ENCODE assay signal across 24 cellular contexts in the genomic region with DNA sequence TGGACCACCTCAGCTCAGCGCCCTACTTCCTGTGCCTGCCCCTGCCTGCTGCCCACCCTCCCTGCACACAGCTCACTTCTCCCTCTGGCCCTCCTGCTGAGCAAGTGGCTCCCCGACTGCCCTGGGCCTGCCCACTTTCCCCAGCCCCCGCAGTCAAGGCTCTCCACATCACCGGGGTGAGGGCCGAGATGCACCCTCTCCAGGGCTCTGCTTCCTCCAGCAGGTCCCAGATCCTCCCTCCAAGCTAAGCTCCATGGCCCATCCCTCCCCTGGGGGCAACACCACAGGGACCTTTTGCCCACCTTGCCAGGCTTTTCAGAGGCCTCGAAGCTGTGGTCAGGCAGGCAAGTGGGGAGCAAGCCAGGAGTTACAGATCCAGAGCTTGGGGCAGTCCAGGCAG.
DNase-seq lines count a peak whose midpoint lies in the region; ATAC-seq and TF ChIP-seq lines count a peak whose summit lies in the region.
"Had no signal": no experiment of that assay in that cellular context is flagged by ENCODE, and none has a peak within 500 bp of the region (broad histone marks: within the 10 kb centered on the region; RNA-seq: fewer than 3 reads in every experiment).

No MANE protein-coding gene starts in this region.

- H3K27me3 ChIP-seq in right atrium auricular region (no peaks in the 10 kb centered on the region), esophagus muscularis mucosa (peaks cover 0 to 7% (median 0%) of the 10 kb centered on the region in 4 donors), colonic mucosa (no peaks in the 10 kb centered on the region), breast epithelium (no peaks in the 10 kb centered on the region)
- H3K27me3 ChIP-seq: BE2C; BLaER1 treated with 17β-estradiol and CSF1 and Interleukin-3, amounts not matched to agents 10 nM and 100 nM had no signal

- H3K36me3 Mint-ChIP-seq in osteocyte (ENCODE audit: unreplicated experiment) = no peaks in the 10 kb centered on the region
- H3K36me3 Mint-ChIP-seq: CD14-positive monocyte; CD8-positive, alpha-beta memory T cell had no signal

- intact Hi-C loops in left cardiac atrium (cut with DNase I) (no loop called here), esophagus muscularis mucosa (cut with DNase I) (no loop called here), colonic mucosa (cut with DNase I) (no loop called here), breast epithelium (cut with DNase I; ENCODE audit: low total_unique reads) (no loop called here)

- no peak for TF ChIP-seq CTCF in right atrium auricular region (IDR thresholded peaks at IDR 0.05)
- no peak for TF ChIP-seq CTCF in esophagus muscularis mucosa (IDR thresholded peaks at IDR 0.05)
- TF ChIP-seq CTCF in osteocyte (IDR thresholded peaks at IDR 0.05) = no peak
- TF ChIP-seq CTCF in colonic mucosa (IDR thresholded peaks at IDR 0.05) = no peak
- TF ChIP-seq CTCF in breast epithelium (IDR thresholded peaks at IDR 0.05) = no peak

- 87% methylated on average over 6 of the region's 6 CpGs for WGBS in esophagus muscularis mucosa

- H3K27ac ChIP-seq in right atrium auricular region = no peak overlapping the region
- H3K27ac ChIP-seq in esophagus muscularis mucosa (replicated peaks in 1 of 4) = no peak overlapping the region
- H3K27ac ChIP-seq in colonic mucosa = no peak overlapping the region
- no peak overlapping the region for H3K27ac ChIP-seq in breast epithelium
- H3K27ac ChIP-seq: A549; BLaER1 treated with 17β-estradiol and CSF1 and Interleukin-3, amounts not matched to agents 10 nM and 100 nM had no signal

- no peaks in the 10 kb centered on the region for H3K4me1 ChIP-seq in right atrium auricular region
- no peaks in the 10 kb centered on the region for H3K4me1 ChIP-seq in esophagus muscularis mucosa
- no peaks in the 10 kb centered on the region for H3K4me1 ChIP-seq in colonic mucosa
- no peaks in the 10 kb centered on the region for H3K4me1 ChIP-seq in breast epithelium
- H3K4me1 ChIP-seq: A549, BE2C had no signal

- no peaks in the 10 kb centered on the region for H3K4me1 Mint-ChIP-seq in osteocyte (ENCODE audit: unreplicated experiment)
- H3K4me1 Mint-ChIP-seq: CD14-positive monocyte; CD8-positive, alpha-beta memory T cell; GM23338; H9 had no signal

- DNase-seq in right atrium auricular region (ENCODE audit: low spot score) = peak; percentile 23
- no peak for DNase-seq in left cardiac atrium
- DNase-seq in esophagus muscularis mucosa (ENCODE audit: extremely low spot score) = peak; percentile 77
- DNase-seq in osteocyte (ENCODE audit: extremely low spot score, unreplicated experiment) = peak; percentile 83
- DNase-seq in colonic mucosa = no peak
- no peak for DNase-seq in breast epithelium (ENCODE audit: low spot score in 2 of 2)
- DNase-seq: 8988T; ACHN; AML-193; BE2C; CD4-positive, alpha-beta T cell; CD8-positive, alpha-beta memory T cell; DMS 273 treated with DMSO at 0.1 percent for 48 hours; DMS79; EL; GDM1; H9 had no signal

- no peak overlapping the region for H3K9ac ChIP-seq in colonic mucosa (ENCODE audit: low read depth in 2 of 2, low read length in 2 of 2)
- H3K9ac ChIP-seq: BLaER1 treated with 17β-estradiol and CSF1 and Interleukin-3, amounts not matched to agents 10 nM and 100 nM had no signal

- H3K36me3 ChIP-seq in right atrium auricular region = no peaks in the 10 kb centered on the region
- no peaks in the 10 kb centered on the region for H3K36me3 ChIP-seq in esophagus muscularis mucosa
- no peaks in the 10 kb centered on the region for H3K36me3 ChIP-seq in colonic mucosa
- no peaks in the 10 kb centered on the region for H3K36me3 ChIP-seq in breast epithelium
- H3K36me3 ChIP-seq: BE2C; BLaER1 treated with 17β-estradiol and CSF1 and Interleukin-3, amounts not matched to agents 10 nM and 100 nM had no signal

- no peaks in the 10 kb centered on the region for H3K27me3 Mint-ChIP-seq in osteocyte (ENCODE audit: unreplicated experiment)
- H3K27me3 Mint-ChIP-seq: CD4-positive, alpha-beta T cell had no signal

- TF ChIP-seq POLR2A in esophagus muscularis mucosa (IDR thresholded peaks at IDR 0.05; ENCODE audit: low read depth) = no peak
- no peak for TF ChIP-seq POLR2A in breast epithelium (IDR thresholded peaks at IDR 0.05)

- H3K4me3 ChIP-seq in right atrium auricular region (no peak overlapping the region), esophagus muscularis mucosa (no peak overlapping the region), colonic mucosa (no peak overlapping the region), breast epithelium (no peak overlapping the region)
- H3K4me3 ChIP-seq: A549; BLaER1 treated with 17β-estradiol and CSF1 and Interleukin-3, amounts not matched to agents 10 nM and 100 nM; GM12878; GM23338 had no signal

- H3K4me3 Mint-ChIP-seq in osteocyte (ENCODE audit: unreplicated experiment) = no peak overlapping the region
- H3K4me3 Mint-ChIP-seq: CD14-positive monocyte; CD4-positive, alpha-beta T cell; CD8-positive, alpha-beta memory T cell; GM23338; H9 had no signal

- ATAC-seq in left cardiac atrium = no peak
- ATAC-seq in esophagus mucosa = no peak
- ATAC-seq: GM12878, GM23338, HCT116 had no signal

- H3K27ac Mint-ChIP-seq in osteocyte (ENCODE audit: unreplicated experiment) = no peak overlapping the region
- H3K27ac Mint-ChIP-seq: CD14-positive monocyte; CD4-positive, alpha-beta T cell; CD8-positive, alpha-beta memory T cell; GM23338; H9 had no signal

- no peak for TF ChIP-seq EP300 in esophagus muscularis mucosa (IDR thresholded peaks at IDR 0.05)

- peaks cover 36% of the 10 kb centered on the region for H3K9me3 Mint-ChIP-seq in osteocyte (ENCODE audit: unreplicated experiment)

- H3K9me3 ChIP-seq in right atrium auricular region = no peaks in the 10 kb centered on the region
- peaks cover 0 to 8% (median 0%) of the 10 kb centered on the region in 4 donors for H3K9me3 ChIP-seq in esophagus muscularis mucosa
- no peaks in the 10 kb centered on the region for H3K9me3 ChIP-seq in colonic mucosa
- H3K9me3 ChIP-seq in breast epithelium = peaks cover 7 to 34% of the 10 kb centered on the region in 2 donors
- H3K9me3 ChIP-seq: A549; BE2C; BLaER1 treated with 17β-estradiol and CSF1 and Interleukin-3, amounts not matched to agents 10 nM and 100 nM had no signal

Comparison
In these comparisons a context has a peak if more than half of its experiments do, and no peak if none do; other contexts are left out.
1. DNase-seq: peak in right atrium auricular region (single experiment), esophagus muscularis mucosa (single experiment) and osteocyte (single experiment); none in left cardiac atrium (single experiment), colonic mucosa (single experiment) and breast epithelium (0 of 2).